1 cellular context compared by ENCODE assay signal in genomic region chr13:95292622-95293021, GRCh38.
TF ChIP-seq lines count a peak whose summit lies in the region.

No MANE protein-coding gene starts in this region.

TF ChIP-seq in IMR-90, 13 proteins besides CTCF, POLR2A, EP300 and RAD21:
- TF ChIP-seq NFE2L2 (IDR thresholded peaks at IDR 0.05; ENCODE audit: low read depth, low read length): no peak
- no peak for TF ChIP-seq USF2 (IDR thresholded peaks at IDR 0.05; ENCODE audit: low read depth, low read length)
- TF ChIP-seq, protein P1, sequence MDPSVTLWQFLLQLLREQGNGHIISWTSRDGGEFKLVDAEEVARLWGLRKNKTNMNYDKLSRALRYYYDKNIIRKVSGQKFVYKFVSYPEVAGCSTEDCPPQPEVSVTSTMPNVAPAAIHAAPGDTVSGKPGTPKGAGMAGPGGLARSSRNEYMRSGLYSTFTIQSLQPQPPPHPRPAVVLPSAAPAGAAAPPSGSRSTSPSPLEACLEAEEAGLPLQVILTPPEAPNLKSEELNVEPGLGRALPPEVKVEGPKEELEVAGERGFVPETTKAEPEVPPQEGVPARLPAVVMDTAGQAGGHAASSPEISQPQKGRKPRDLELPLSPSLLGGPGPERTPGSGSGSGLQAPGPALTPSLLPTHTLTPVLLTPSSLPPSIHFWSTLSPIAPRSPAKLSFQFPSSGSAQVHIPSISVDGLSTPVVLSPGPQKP (IDR thresholded peaks at IDR 0.05; ENCODE audit: borderline replicate concordance, low read depth, low read length): no peak
- no peak for TF ChIP-seq CHD1 (IDR thresholded peaks at IDR 0.05; ENCODE audit: low read depth, low read length)
- TF ChIP-seq BHLHE40 (IDR thresholded peaks at IDR 0.05; ENCODE audit: low read depth, low read length): no peak
- TF ChIP-seq MXI1 (IDR thresholded peaks at IDR 0.05; ENCODE audit: borderline replicate concordance, low read depth, low read length): no peak
- no peak for TF ChIP-seq SMC3 (IDR thresholded peaks at IDR 0.05; ENCODE audit: low read depth, low read length)
- TF ChIP-seq MAFK (IDR thresholded peaks at IDR 0.05; ENCODE audit: low read depth, low read length): no peak
- TF ChIP-seq CEBPB (IDR thresholded peaks at IDR 0.05; ENCODE audit: low read depth, low read length): no peak
- TF ChIP-seq MAZ (IDR thresholded peaks at IDR 0.05; ENCODE audit: borderline replicate concordance, low read depth, low read length): no peak
- no peak for TF ChIP-seq RFX5 (IDR thresholded peaks at IDR 0.05; ENCODE audit: low read depth, low read length)
- TF ChIP-seq RCOR1 (IDR thresholded peaks at IDR 0.05; ENCODE audit: insufficient replicate concordance, low read length): no peak
- TF ChIP-seq FOS (IDR thresholded peaks at IDR 0.05; ENCODE audit: low read depth, low read length): no peak
